In genomic region chr1:19504796-19505693, GRCh38 we compare ENCODE assay signal across 9 cellular contexts. TPM values are rescaled to one million over a fixed set of nuclear protein-coding genes. Genes with fewer than 3 reads are reported as not detected.
A peak's percentile ranks its signal among the peaks of the same experiment; 100 is the strongest.
DNase-seq lines count a peak whose midpoint lies in the region; ATAC-seq, FAIRE-seq and TF ChIP-seq lines count a peak whose summit lies in the region.
"Had no signal": no experiment of that assay in that cellular context is flagged by ENCODE, and none has a peak within 500 bp of the region (broad histone marks: within the 10 kb centered on the region; RNA-seq: fewer than 3 reads in every experiment).

No MANE protein-coding gene starts in this region.

- H3K27me3 ChIP-seq in muscle layer of colon (ENCODE audit: control insufficient read depth in 1 of 2, insufficient read depth in 2 of 2, low read length in 2 of 2), result no peaks in the 10 kb centered on the region
- H3K27me3 ChIP-seq: SJSA1 had no signal

- H3K9ac ChIP-seq in muscle layer of colon (ENCODE audit: low read length), result no peak overlapping the region

- H3K4me3 Mint-ChIP-seq in natural killer cell, result peak overlapping the region; percentile 31
- no peak overlapping the region for H3K4me3 Mint-ChIP-seq in natural killer cell treated with Interleukin-12 subunit alpha and Interleukin-12 subunit beta and Interleukin-15 and Interleukin-18, amount 100 ng/mL, for 72 hours

- intact Hi-C loops in natural killer cell (cut with micrococcal nuclease), result no loop called here

- no peaks in the 10 kb centered on the region for H3K9me3 ChIP-seq in muscle layer of colon (ENCODE audit: low read length)
- H3K9me3 ChIP-seq: SJSA1 had no signal

- peak overlapping the region in 1 of 2 donors; percentile 7 for H3K27ac Mint-ChIP-seq in natural killer cell
- H3K27ac Mint-ChIP-seq in natural killer cell treated with Interleukin-12 subunit alpha and Interleukin-12 subunit beta and Interleukin-15 and Interleukin-18, amount 100 ng/mL, for 72 hours, result no peak overlapping the region

- H3K36me3 ChIP-seq in muscle layer of colon (ENCODE audit: insufficient read depth, low read length), result no peaks in the 10 kb centered on the region
- H3K36me3 ChIP-seq: SJSA1 had no signal

- no peaks in the 10 kb centered on the region for H3K27me3 Mint-ChIP-seq in natural killer cell (ENCODE audit: low read depth in 2 of 2)
- no peaks in the 10 kb centered on the region for H3K27me3 Mint-ChIP-seq in natural killer cell treated with Interleukin-12 subunit alpha and Interleukin-12 subunit beta and Interleukin-15 and Interleukin-18, amount 100 ng/mL, for 72 hours

- no peak for FAIRE-seq in HTR-8/SVneo (lab: Jason Lieb, UNC)

- TF ChIP-seq CTCF in natural killer cell (IDR thresholded peaks at IDR 0.05), result no peak

- no peak for ATAC-seq in natural killer cell
- ATAC-seq in natural killer cell treated with Interleukin-12 subunit alpha and Interleukin-12 subunit beta and Interleukin-15 and Interleukin-18, amount 100 ng/mL, for 72 hours, result no peak
- ATAC-seq in HG02678 (IDR thresholded peaks at IDR 0.05; ENCODE audit: unreplicated experiment), result no peak

- peak overlapping the region; percentile 28 for H3K27ac ChIP-seq in muscle layer of colon (ENCODE audit: low read depth, low read length)
- H3K27ac ChIP-seq: SJSA1 had no signal

- peaks cover 23% of the 10 kb centered on the region for H3K4me1 ChIP-seq in muscle layer of colon (ENCODE audit: insufficient read depth, low read length)

- peaks cover 27 to 28% of the 10 kb centered on the region in 2 donors for H3K4me1 Mint-ChIP-seq in natural killer cell
- peaks cover 21 to 28% of the 10 kb centered on the region in 2 donors for H3K4me1 Mint-ChIP-seq in natural killer cell treated with Interleukin-12 subunit alpha and Interleukin-12 subunit beta and Interleukin-15 and Interleukin-18, amount 100 ng/mL, for 72 hours (ENCODE audit: low read depth in 2 of 2)

- H3K4me3 ChIP-seq in muscle layer of colon (ENCODE audit: low read depth in 1 of 2, low read length in 2 of 2), result no peak overlapping the region
- H3K4me3 ChIP-seq: SJSA1 had no signal

- no peaks in the 10 kb centered on the region for H3K36me3 Mint-ChIP-seq in natural killer cell
- H3K36me3 Mint-ChIP-seq in natural killer cell treated with Interleukin-12 subunit alpha and Interleukin-12 subunit beta and Interleukin-15 and Interleukin-18, amount 100 ng/mL, for 72 hours, result no peaks in the 10 kb centered on the region

- no peaks in the 10 kb centered on the region for H3K9me3 Mint-ChIP-seq in natural killer cell
- H3K9me3 Mint-ChIP-seq in natural killer cell treated with Interleukin-12 subunit alpha and Interleukin-12 subunit beta and Interleukin-15 and Interleukin-18, amount 100 ng/mL, for 72 hours, result no peaks in the 10 kb centered on the region

- DNase-seq in natural killer cell, result no peak
- no peak for DNase-seq in natural killer cell treated with Interleukin-12 subunit alpha and Interleukin-12 subunit beta and Interleukin-15 and Interleukin-18, amount 100 ng/mL, for 72 hours (ENCODE audit: low spot score)
- peak; percentile 30 for DNase-seq in dedifferentiated amniotic fluid mesenchymal stem cell (ENCODE audit: extremely low spot score)
- DNase-seq in HTR-8/SVneo (ENCODE audit: insufficient read length, low spot score), result no peak
- DNase-seq in NCI-H345 treated with DMSO at 0.1 percent for 48 hours (lab: John Stamatoyannopoulos, UW; ENCODE audit: unreplicated experiment), result no peak
- DNase-seq in activated T-cell treated with anti-CD3 and anti-CD28 coated beads, Interleukin-2, amount 50 U/mL, for 48 hours, result no peak

RNA-seq across cellular contexts. Expression of gene CAPZB, which starts 19.7 kb away (rescaled TPM):
- 100 to 1,000 TPM; 369 to 393 (median 375) TPM for total RNA-seq in natural killer cell
- 100 to 1,000 TPM; 270 to 359 TPM for total RNA-seq in natural killer cell treated with Interleukin-12 subunit alpha and Interleukin-12 subunit beta and Interleukin-15 and Interleukin-18, amount 100 ng/mL, for 72 hours
